In genomic region chr11:67630230-67630942, GRCh38 we compare ENCODE assay signal across 8 cellular contexts. TPM values are rescaled to one million over a fixed set of nuclear protein-coding genes. Genes with fewer than 3 reads are reported as not detected.
A peak's percentile ranks its signal among the peaks of the same experiment; 100 is the strongest.
DNase-seq lines count a peak whose midpoint lies in the region; ATAC-seq lines count a peak whose summit lies in the region.

No MANE protein-coding gene starts in this region.

- H3K4me3 ChIP-seq in effector memory CD4-positive, alpha-beta T cell (ENCODE audit: insufficient read depth, low read depth, low read length, poor library complexity, severe bottlenecking) = peak overlapping the region; percentile 63

- DNase-seq in COR-L47 (lab: John Stamatoyannopoulos, UW) (peak; percentile 97), HPDE6-E6E7 (ENCODE audit: extremely low spot score) (peak; percentile 92), NCI-H82 treated with DMSO at 0.1 percent for 48 hours (lab: John Stamatoyannopoulos, UW; ENCODE audit: unreplicated experiment) (peak; percentile 91), memory B cell (ENCODE audit: low spot score in 2 of 2) (peak; percentile 89 to 90)
- peak; percentile 98 for DNase-seq in activated CD4-positive, alpha-beta memory T cell treated with anti-CD3 and anti-CD28 coated beads, Interleukin-2, amount 10 ng/mL, durations not matched to agents 7 days and 5 days
- DNase-seq in effector memory CD4-positive, alpha-beta T cell = peak; percentile 89 to 94 (median 93)
- peak; percentile 87 for DNase-seq in stimulated activated CD8-positive, alpha-beta memory T cell treated with anti-CD3 and anti-CD28 coated beads, Interleukin-12 subunit alpha, Interleukin-12 subunit beta, amount 100 ng/mL, for 4 hours (ENCODE audit: low read depth)

- CTCF ChIA-PET in activated CD4-positive, alpha-beta memory T cell treated with anti-CD3 and anti-CD28 coated beads, Interleukin-2, amount 10 ng/mL, durations not matched to agents 7 days and 5 days (lab: Charles Lee) = interaction anchor here (0.7 to 4.3 kb wide), 17 partner anchors 10 to 390 kb away, joined by 3 to 57 read pairs (median 6); partner anchors contain the start of genes ACY3 and PPP1CA

- no peaks in the 10 kb centered on the region for H3K9me3 ChIP-seq in effector memory CD4-positive, alpha-beta T cell (ENCODE audit: control insufficient read depth, low read length)

- H3K36me3 Mint-ChIP-seq in activated CD4-positive, alpha-beta memory T cell treated with anti-CD3 and anti-CD28 coated beads, Interleukin-2, amount 10 ng/mL, durations not matched to agents 7 days and 5 days (ENCODE audit: low read depth) = no peaks in the 10 kb centered on the region
- H3K36me3 Mint-ChIP-seq in memory B cell = no peaks in the 10 kb centered on the region

- H3K27me3 ChIP-seq in effector memory CD4-positive, alpha-beta T cell (replicated peaks; ENCODE audit: control insufficient read depth, insufficient read depth, low read length, poor library complexity, severe bottlenecking) = no peaks in the 10 kb centered on the region

- peak overlapping the region; percentile 93 for H3K27ac Mint-ChIP-seq in activated CD4-positive, alpha-beta memory T cell treated with anti-CD3 and anti-CD28 coated beads, Interleukin-2, amount 10 ng/mL, durations not matched to agents 7 days and 5 days
- H3K27ac Mint-ChIP-seq in memory B cell = peak overlapping the region; percentile 62

- POLR2A ChIA-PET in activated CD4-positive, alpha-beta memory T cell treated with anti-CD3 and anti-CD28 coated beads, Interleukin-2, amount 10 ng/mL, durations not matched to agents 7 days and 5 days (lab: Charles Lee) = interaction anchor here (0.7 to 5.6 kb wide), 11 partner anchors 9 to 391 kb away, joined by 3 to 38 read pairs (median 3); partner anchors contain the start of genes ACY3 and PPP1CA

- H3K27me3 Mint-ChIP-seq in activated CD4-positive, alpha-beta memory T cell treated with anti-CD3 and anti-CD28 coated beads, Interleukin-2, amount 10 ng/mL, durations not matched to agents 7 days and 5 days = no peaks in the 10 kb centered on the region
- H3K27me3 Mint-ChIP-seq in memory B cell = no peaks in the 10 kb centered on the region

- H3K36me3 ChIP-seq in effector memory CD4-positive, alpha-beta T cell (ENCODE audit: control insufficient read depth, insufficient read depth, low read length) = no peaks in the 10 kb centered on the region

- peak overlapping the region; percentile 77 for H3K27ac ChIP-seq in effector memory CD4-positive, alpha-beta T cell (ENCODE audit: insufficient read depth, low read length, poor library complexity, severe bottlenecking)

- H3K4me3 Mint-ChIP-seq in activated CD4-positive, alpha-beta memory T cell treated with anti-CD3 and anti-CD28 coated beads, Interleukin-2, amount 10 ng/mL, durations not matched to agents 7 days and 5 days = peak overlapping the region; percentile 82
- H3K4me3 Mint-ChIP-seq in memory B cell = peak overlapping the region; percentile 81

- ATAC-seq in GM19467 (IDR thresholded peaks at IDR 0.05; ENCODE audit: unreplicated experiment) (peak; percentile 55), memory B cell (ENCODE audit: low read depth) (peak; percentile 61)

- H3K4me1 ChIP-seq in effector memory CD4-positive, alpha-beta T cell (ENCODE audit: control insufficient read depth, insufficient read depth, low read length, poor library complexity, severe bottlenecking) = peaks cover 10% of the 10 kb centered on the region

- H3K9me3 Mint-ChIP-seq in activated CD4-positive, alpha-beta memory T cell treated with anti-CD3 and anti-CD28 coated beads, Interleukin-2, amount 10 ng/mL, durations not matched to agents 7 days and 5 days = no peaks in the 10 kb centered on the region
- H3K9me3 Mint-ChIP-seq in memory B cell = no peaks in the 10 kb centered on the region

- H3K4me1 Mint-ChIP-seq in activated CD4-positive, alpha-beta memory T cell treated with anti-CD3 and anti-CD28 coated beads, Interleukin-2, amount 10 ng/mL, durations not matched to agents 7 days and 5 days = peaks cover 23% of the 10 kb centered on the region
- peaks cover 11% of the 10 kb centered on the region for H3K4me1 Mint-ChIP-seq in memory B cell

RNA-seq across cellular contexts. Expression of gene NUDT8, which starts 0.6 kb away (rescaled TPM):
- 10 to 100 TPM in 1 of 2 experiments, 1 to 10 TPM in 1; 9.3 to 10.8 TPM for total RNA-seq in activated CD4-positive, alpha-beta memory T cell treated with anti-CD3 and anti-CD28 coated beads, Interleukin-2, amount 10 ng/mL, durations not matched to agents 7 days and 5 days

RNA-seq across cellular contexts. Expression of gene TBX10, which starts 9.2 kb away (rescaled TPM):
- not detected for total RNA-seq in activated CD4-positive, alpha-beta memory T cell treated with anti-CD3 and anti-CD28 coated beads, Interleukin-2, amount 10 ng/mL, durations not matched to agents 7 days and 5 days

RNA-seq across cellular contexts. Expression of gene ACY3, which starts 20.1 kb away (rescaled TPM):
- total RNA-seq in activated CD4-positive, alpha-beta memory T cell treated with anti-CD3 and anti-CD28 coated beads, Interleukin-2, amount 10 ng/mL, durations not matched to agents 7 days and 5 days = under 1 TPM; 0.18 to 0.25 TPM

RNA-seq across cellular contexts. Expression of gene NDUFV1, which starts 23.6 kb away (rescaled TPM):
- total RNA-seq in activated CD4-positive, alpha-beta memory T cell treated with anti-CD3 and anti-CD28 coated beads, Interleukin-2, amount 10 ng/mL, durations not matched to agents 7 days and 5 days = 100 to 1,000 TPM; 174 to 193 TPM

RNA-seq across cellular contexts. Expression of gene ALDH3B2, which starts 44.0 kb away (rescaled TPM):
- not detected for total RNA-seq in activated CD4-positive, alpha-beta memory T cell treated with anti-CD3 and anti-CD28 coated beads, Interleukin-2, amount 10 ng/mL, durations not matched to agents 7 days and 5 days

Comparison
In these comparisons a context has a peak if more than half of its experiments do, and no peak if none do; other contexts are left out.
1. Peak in every context shown above with its lines: DNase-seq, ATAC-seq, H3K4me3 ChIP-seq and H3K27ac ChIP-seq.